Comparison of ENCODE assay signal across 23 cellular contexts in genomic region chr1:65344171-65344570, GRCh38. TPM values are rescaled to one million over a fixed set of nuclear protein-coding genes. Genes with fewer than 3 reads are reported as not detected.
DNase-seq lines count a peak whose midpoint lies in the region; ATAC-seq and TF ChIP-seq lines count a peak whose summit lies in the region.
"Had no signal": no experiment of that assay in that cellular context is flagged by ENCODE, and none has a peak within 500 bp of the region (broad histone marks: within the 10 kb centered on the region; RNA-seq: fewer than 3 reads in every experiment).

No MANE protein-coding gene starts in this region.

- no peak overlapping the region for H3K9ac ChIP-seq in IMR-90 (ENCODE audit: low read depth, low read length)

- no peak overlapping the region for H3K56ac ChIP-seq in IMR-90 (ENCODE audit: extremely low read depth, insufficient read depth, low read length)

- dilution Hi-C loops in IMR-90 (cut with HindIII; ENCODE audit: low sequenced_read_pairs, unreplicated experiment), result no loop called here

- H2BK5ac ChIP-seq in IMR-90 (ENCODE audit: low read depth, low read length, poor library complexity, severe bottlenecking), result no peak overlapping the region

- intact Hi-C loops in IMR-90 (cut with micrococcal nuclease), result no loop called here
- intact Hi-C loops in aorta (cut with DNase I), result no loop called here

- H3K9me1 ChIP-seq in IMR-90 (ENCODE audit: insufficient read depth, low read length), result no peaks in the 10 kb centered on the region

- ATAC-seq in IMR-90 (ENCODE audit: low read depth) (no peak), HG03025 (IDR thresholded peaks at IDR 0.05; ENCODE audit: low FRiP score, unreplicated experiment) (no peak), aorta (ENCODE audit: low FRiP score) (no peak)
- ATAC-seq: left lung; sciatic nerve; stimulated activated naive CD8-positive, alpha-beta T cell treated with anti-CD3 and anti-CD28 coated beads, Interleukin-15, Interleukin-2, amounts not matched to agents 100 U/mL and 50 U/mL, for 24 hours had no signal

- in situ Hi-C loops in IMR-90 (cut with MboI; ENCODE audit: low sequenced_read_pairs), result no loop called here

- H2BK15ac ChIP-seq in IMR-90 (ENCODE audit: low read depth, low read length), result no peak overlapping the region

- TF ChIP-seq CTCF in IMR-90 (conservative IDR thresholded peaks at IDR 0.05; ENCODE audit: low read depth, low read length), result no peak

- H3K27me3 ChIP-seq in IMR-90 (ENCODE audit: control insufficient read depth, insufficient read depth, low read length) (no peaks in the 10 kb centered on the region), aorta (ENCODE audit: control insufficient read depth in 1 of 2, insufficient read depth in 2 of 2, low read length in 1 of 2) (no peaks in the 10 kb centered on the region)
- H3K27me3 ChIP-seq: left lung, testis had no signal

- H3K27ac ChIP-seq in IMR-90 (ENCODE audit: insufficient read depth, low read length) (no peak overlapping the region), aorta (ENCODE audit: low read depth in 1 of 2, low read length in 2 of 2) (no peak overlapping the region)
- H3K27ac ChIP-seq: left lung, testis had no signal

- no peak overlapping the region for H2BK20ac ChIP-seq in IMR-90 (ENCODE audit: low read depth, low read length)

- H3K36me3 ChIP-seq in IMR-90 (ENCODE audit: control insufficient read depth, insufficient read depth, low read length) (no peaks in the 10 kb centered on the region), aorta (ENCODE audit: control insufficient read depth in 1 of 2, insufficient read depth in 2 of 2, low read length in 1 of 2) (no peaks in the 10 kb centered on the region)
- H3K36me3 ChIP-seq: left lung had no signal

- H3K23ac ChIP-seq in IMR-90 (ENCODE audit: low read depth, low read length), result no peak overlapping the region

- H2AK5ac ChIP-seq in IMR-90 (ENCODE audit: low read depth, low read length), result no peak overlapping the region

- no peak overlapping the region for H4K8ac ChIP-seq in IMR-90 (ENCODE audit: low read depth in 2 of 2, low read length in 2 of 2)

- H2AFZ ChIP-seq in IMR-90 (replicated peaks; ENCODE audit: low read length, poor library complexity), result no peak overlapping the region

- no peak for TF ChIP-seq POLR2A in IMR-90 (IDR thresholded peaks at IDR 0.05; ENCODE audit: low read depth, low read length)

- H3K4ac ChIP-seq in IMR-90 (ENCODE audit: low read depth, low read length), result no peak overlapping the region

- H3K18ac ChIP-seq in IMR-90 (ENCODE audit: low read depth, low read length), result no peak overlapping the region

- no peak overlapping the region for H3K14ac ChIP-seq in IMR-90 (replicated peaks; ENCODE audit: low read depth, low read length)

- H2BK120ac ChIP-seq in IMR-90 (ENCODE audit: low read depth, low read length), result no peak overlapping the region

- no peak overlapping the region for H2AK9ac ChIP-seq in IMR-90 (replicated peaks; ENCODE audit: low read depth, low read length, poor library complexity)

- no peak overlapping the region for H3K4me3 ChIP-seq in IMR-90 (ENCODE audit: insufficient read depth, low read depth, low read length)
- H3K4me3 ChIP-seq in aorta (ENCODE audit: low read length in 2 of 2), result no peak overlapping the region
- H3K4me3 ChIP-seq: left lung, testis had no signal

- H4K20me1 ChIP-seq in IMR-90 (ENCODE audit: insufficient read depth, low read length), result no peaks in the 10 kb centered on the region

- CTCF ChIA-PET in IMR-90 (lab: Yijun Ruan, JAX), result no interaction called here

- DNase-seq in NOMO-1 treated with DMSO at 0.1 percent for 48 hours (lab: John Stamatoyannopoulos, UW; ENCODE audit: unreplicated experiment) (peak; percentile 26), NOMO-1 treated with dmso at 0.1 percent for 144 hours (lab: John Stamatoyannopoulos, UW; ENCODE audit: unreplicated experiment) (no peak), IMR-90 (no peak), NCI-H748 treated with DMSO at 0.1 percent for 48 hours (lab: John Stamatoyannopoulos, UW) (peak; percentile 6), fibroblast of gingiva (ENCODE audit: low read depth) (peak; percentile 62), aorta (no peak), 8988T (no peak)
- DNase-seq: activated CD4-positive, alpha-beta T cell treated with anti-CD3 and anti-CD28 coated beads for 4 hours; activated effector memory CD4-positive, alpha-beta T cell treated with Interleukin-2 at 50 U/mL for 16 hours; activated naive CD8-positive, alpha-beta T cell treated with anti-CD3 and anti-CD28 coated beads for 36 hours; activated T-cell treated with anti-CD3 and anti-CD28 coated beads for 4 hours; Calu3; dermis blood vessel endothelial cell; HCEC 1CT; left lung; NCI-H1092; NCI-H2081 treated with DMSO at 0.1 percent for 48 hours; NCI-H524 treated with DMSO at 0.1 percent for 48 hours; stimulated activated naive CD8-positive, alpha-beta T cell treated with anti-CD3 and anti-CD28 coated beads, Interleukin-15, Interleukin-2, amounts not matched to agents 100 U/mL and 50 U/mL, for 24 hours; testis had no signal

- no peak overlapping the region for H4K5ac ChIP-seq in IMR-90 (ENCODE audit: low read depth, low read length)

- no TSS peak for BruUV-seq in IMR-90 (replicated peaks; lab: Mats Ljungman, UMichigan)

- H3K79me1 ChIP-seq in IMR-90 (ENCODE audit: low read depth in 1 of 2, low read length in 2 of 2), result no peaks in the 10 kb centered on the region

- WGBS in IMR-90 (ENCODE audit: extremely low coverage in 2 of 2, insufficient read length in 1 of 2), 2 experiments, result 33% methylated on average over 1 of the region's 2 CpGs; no CpG with 5 or more reads in 1 of the 2 experiments
- WGBS in aorta, 2 donors, result 74 to 76% methylated on average over 2 of the region's 2 CpGs

- no peak for TF ChIP-seq RAD21 in IMR-90 (IDR thresholded peaks at IDR 0.05; ENCODE audit: low read length)

- no peaks in the 10 kb centered on the region for H3K4me1 ChIP-seq in IMR-90 (ENCODE audit: control insufficient read depth, insufficient read depth, low read length)
- H3K4me1 ChIP-seq in aorta (ENCODE audit: control insufficient read depth in 1 of 2, insufficient read depth in 2 of 2, low read length in 2 of 2), result no peaks in the 10 kb centered on the region
- H3K4me1 ChIP-seq: left lung, testis had no signal

- no peak overlapping the region for H3K4me2 ChIP-seq in IMR-90 (ENCODE audit: low read depth, low read length)

- no peak overlapping the region for H4K91ac ChIP-seq in IMR-90 (ENCODE audit: insufficient read depth, low read depth, low read length)

- POLR2A ChIA-PET in IMR-90 (lab: Charles Lee; ENCODE audit: unreplicated experiment), result no interaction called here

- H3K9me3 ChIP-seq in IMR-90 (ENCODE audit: control insufficient read depth, insufficient read depth, low read length) (no peaks in the 10 kb centered on the region), aorta (ENCODE audit: control insufficient read depth, low read length) (no peaks in the 10 kb centered on the region)
- H3K9me3 ChIP-seq: left lung, testis had no signal

TF ChIP-seq in IMR-90, 13 proteins besides CTCF, POLR2A, EP300 and RAD21:
- TF ChIP-seq CEBPB (IDR thresholded peaks at IDR 0.05; ENCODE audit: low read depth, low read length) (peak; percentile 26; the same call in 1 of the 2 replicates), NFE2L2 (IDR thresholded peaks at IDR 0.05; ENCODE audit: low read depth, low read length) (no peak)
TF ChIP-seq in IMR-90: peak in this region for 1.

RNA-seq across cellular contexts. Expression of gene DNAJC6, which starts 34.8 kb away (rescaled TPM):
- total RNA-seq in IMR-90 (2012; rRNA removed) (0.18 and 0.28 TPM in 2 replicates), aorta (1 to 10 TPM; 2.3 to 3.8 TPM)
- polyA plus RNA-seq in IMR-90 (2012; rRNA removed) (0.05 and 0.13 TPM in 2 replicates), aorta (1 to 10 TPM in 1 of 2 donors, not detected in 1; 1.3 TPM)
- 0.04 TPM in 1 of 2 replicates, not detected in the other for polyA plus RNA-seq in IMR-90 (2012; cell fraction: cytosol; rRNA removed)
- polyA plus RNA-seq in IMR-90 (2012; cell fraction: nucleus; rRNA removed; ENCODE audit: low replicate concordance), result 0.05 and 0.13 TPM in 2 replicates
- polyA plus RNA-seq: CD14-positive monocyte had no signal

Comparison
In these comparisons a context has a peak if more than half of its experiments do, and no peak if none do; other contexts are left out.
1. DNase-seq: peak in NOMO-1 treated with DMSO at 0.1 percent for 48 hours (single experiment), NCI-H748 treated with DMSO at 0.1 percent for 48 hours (single experiment) and fibroblast of gingiva (single experiment); none in NOMO-1 treated with dmso at 0.1 percent for 144 hours (single experiment), IMR-90 (single experiment), aorta (0 of 2) and 8988T (single experiment).